Comparison of ENCODE assay signal across 20 cellular contexts in the genomic region with DNA sequence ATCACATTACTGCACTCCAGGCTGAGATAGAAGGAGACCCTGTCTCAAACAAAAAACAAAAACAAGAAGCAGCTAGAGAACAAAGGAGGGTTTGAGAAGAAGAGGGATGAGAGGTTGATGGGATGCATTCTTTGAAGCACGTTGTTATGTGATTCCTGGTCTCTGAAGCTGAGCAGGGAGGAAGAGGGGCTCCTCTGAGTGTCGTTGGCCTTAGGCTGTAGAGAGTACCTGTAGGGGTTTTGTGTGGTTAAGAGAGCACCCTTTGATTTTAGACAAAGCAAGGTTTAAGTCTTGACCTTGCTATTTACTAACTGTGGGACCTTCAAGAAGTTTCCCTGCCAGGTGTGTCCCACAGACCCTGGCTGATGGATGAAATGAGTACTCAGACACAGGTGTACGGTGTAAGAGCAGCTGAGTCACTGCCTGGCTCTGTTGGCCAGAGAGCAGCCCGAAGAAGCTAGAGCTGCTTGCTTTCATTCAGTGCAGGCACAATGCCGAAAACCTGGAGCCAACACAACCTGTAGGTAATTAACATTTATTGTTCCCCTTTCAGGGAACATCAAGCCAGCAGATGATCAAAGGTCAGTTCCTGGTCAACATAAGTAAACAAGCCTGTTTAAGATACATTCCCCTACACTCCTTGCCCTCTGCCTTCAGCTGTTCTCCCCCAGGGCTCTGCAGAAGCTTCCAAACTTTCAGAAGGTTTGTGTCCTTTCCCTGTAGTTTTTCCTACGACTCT.
DNase-seq lines count a peak whose midpoint lies in the region; ATAC-seq and TF ChIP-seq lines count a peak whose summit lies in the region.
"Had no signal": no experiment of that assay in that cellular context is flagged by ENCODE, and none has a peak within 500 bp of the region (broad histone marks: within the 10 kb centered on the region; RNA-seq: fewer than 3 reads in every experiment).

No MANE protein-coding gene starts in this region.

- no peak overlapping the region for H3K4me3 Mint-ChIP-seq in GM23338
- no peak overlapping the region for H3K4me3 Mint-ChIP-seq in activated naive CD8-positive, alpha-beta T cell treated with anti-CD3 and anti-CD28 coated beads, Interleukin-2, amount 50 U/mL, for 24 hours
- no peak overlapping the region for H3K4me3 Mint-ChIP-seq in activated T-helper 2 cell treated with anti-CD3 and anti-CD28 coated beads, Interferon-gamma antibody, Interleukin-2, Interleukin-4, amounts not matched to agents 10 μg/mL and 5 μg/mL and 100 μg/mL, durations not matched to agents 14 hours and 24 hours and 36 hours (ENCODE audit: low read depth)
- H3K4me3 Mint-ChIP-seq: B cell; stimulated activated effector memory CD8-positive, alpha-beta T cell treated with anti-CD3 and anti-CD28 coated beads, Interleukin-12 subunit alpha, Interleukin-12 subunit beta, amount 100 ng/mL, for 72 hours had no signal

- peaks cover 8% of the 10 kb centered on the region; the same call in 1 of the 2 replicates for H3K9me2 ChIP-seq in GM23338 (ENCODE audit: insufficient read depth)

- no peaks in the 10 kb centered on the region for H3K79me2 ChIP-seq in GM23338 (replicated peaks; ENCODE audit: insufficient read depth)

- DNase-seq in GM23338 (ENCODE audit: low spot score) = no peak
- DNase-seq in Peyer's patch = peak in 2 of 3 donors; percentile 70 to 83
- DNase-seq in kidney tubule cell (ENCODE audit: low spot score) = peak; percentile 15
- DNase-seq in sciatic nerve (ENCODE audit: low spot score) = no peak
- DNase-seq in WERI-Rb-1 = no peak
- DNase-seq in activated naive CD8-positive, alpha-beta T cell treated with anti-CD3 and anti-CD28 coated beads, Interleukin-2, amount 50 U/mL, for 24 hours = no peak
- DNase-seq in activated T-helper 2 cell treated with anti-CD3 and anti-CD28 coated beads, Interferon-gamma antibody, Interleukin-2, Interleukin-4, amounts not matched to agents 10 μg/mL and 5 μg/mL and 100 μg/mL, durations not matched to agents 14 hours and 24 hours and 36 hours (ENCODE audit: low spot score) = no peak
- DNase-seq: activated CD8-positive, alpha-beta memory T cell treated with anti-CD3 and anti-CD28 coated beads, Interleukin-2, amount 50 U/mL, for 4 hours; activated naive CD4-positive, alpha-beta T cell; anterior cingulate cortex; HCEC 1CT; left cardiac atrium; NCI-H146; NCI-H226; SJCRH30; spleen; tibial artery had no signal

- ATAC-seq in GM23338 (peak; percentile 72), sciatic nerve (peak; percentile 76), GM21786 (IDR thresholded peaks at IDR 0.05; ENCODE audit: unreplicated experiment) (no peak)
- ATAC-seq in activated naive CD8-positive, alpha-beta T cell treated with anti-CD3 and anti-CD28 coated beads, Interleukin-2, amount 50 U/mL, for 24 hours = no peak
- ATAC-seq: stimulated activated effector memory CD8-positive, alpha-beta T cell treated with anti-CD3 and anti-CD28 coated beads, Interleukin-12 subunit alpha, Interleukin-12 subunit beta, amount 100 ng/mL, for 72 hours had no signal

- H3K27me3 ChIP-seq in GM23338 (ENCODE audit: insufficient read depth) (no peaks in the 10 kb centered on the region), Peyer's patch (no peaks in the 10 kb centered on the region), WERI-Rb-1 (ENCODE audit: insufficient read depth, low read depth, severe bottlenecking) (no peaks in the 10 kb centered on the region)
- H3K27me3 ChIP-seq: SJCRH30, spleen, tibial artery had no signal

- TF ChIP-seq CTCF in GM23338 (conservative IDR thresholded peaks at IDR 0.05; ENCODE audit: low read depth in 2 of 2) (no peak), Peyer's patch (IDR thresholded peaks at IDR 0.05) (no peak), WERI-Rb-1 (IDR thresholded peaks at IDR 0.05; ENCODE audit: low read depth, low read length) (no peak)

- H4K20me1 ChIP-seq in GM23338 (replicated peaks; ENCODE audit: insufficient read depth) = no peaks in the 10 kb centered on the region

- intact Hi-C loops in sciatic nerve (cut with DNase I) = no loop called here
- intact Hi-C loops in activated T-helper 2 cell treated with anti-CD3 and anti-CD28 coated beads, Interferon-gamma antibody, Interleukin-2, Interleukin-4, amounts not matched to agents 10 μg/mL and 5 μg/mL and 100 μg/mL, durations not matched to agents 14 hours and 24 hours and 36 hours (cut with micrococcal nuclease) = no loop called here

- H3K36me3 ChIP-seq in GM23338 (ENCODE audit: insufficient read depth) (no peaks in the 10 kb centered on the region), Peyer's patch (no peaks in the 10 kb centered on the region), WERI-Rb-1 (no peaks in the 10 kb centered on the region)

- no peaks in the 10 kb centered on the region for H3K36me3 Mint-ChIP-seq in GM23338 (ENCODE audit: low read depth)
- no peaks in the 10 kb centered on the region for H3K36me3 Mint-ChIP-seq in activated naive CD8-positive, alpha-beta T cell treated with anti-CD3 and anti-CD28 coated beads, Interleukin-2, amount 50 U/mL, for 24 hours (ENCODE audit: low read depth)
- no peaks in the 10 kb centered on the region for H3K36me3 Mint-ChIP-seq in activated T-helper 2 cell treated with anti-CD3 and anti-CD28 coated beads, Interferon-gamma antibody, Interleukin-2, Interleukin-4, amounts not matched to agents 10 μg/mL and 5 μg/mL and 100 μg/mL, durations not matched to agents 14 hours and 24 hours and 36 hours (ENCODE audit: low read depth)
- H3K36me3 Mint-ChIP-seq: stimulated activated effector memory CD8-positive, alpha-beta T cell treated with anti-CD3 and anti-CD28 coated beads, Interleukin-12 subunit alpha, Interleukin-12 subunit beta, amount 100 ng/mL, for 72 hours had no signal

- H3F3A ChIP-seq in GM23338 (replicated peaks; ENCODE audit: low read depth) = no peaks in the 10 kb centered on the region

- no peak overlapping the region for H3K4me2 ChIP-seq in GM23338

- H3K4me1 Mint-ChIP-seq in GM23338 = peaks cover 7% of the 10 kb centered on the region
- H3K4me1 Mint-ChIP-seq in activated naive CD8-positive, alpha-beta T cell treated with anti-CD3 and anti-CD28 coated beads, Interleukin-2, amount 50 U/mL, for 24 hours = no peaks in the 10 kb centered on the region
- H3K4me1 Mint-ChIP-seq in activated T-helper 2 cell treated with anti-CD3 and anti-CD28 coated beads, Interferon-gamma antibody, Interleukin-2, Interleukin-4, amounts not matched to agents 10 μg/mL and 5 μg/mL and 100 μg/mL, durations not matched to agents 14 hours and 24 hours and 36 hours (ENCODE audit: low read depth) = no peaks in the 10 kb centered on the region
- H3K4me1 Mint-ChIP-seq: stimulated activated effector memory CD8-positive, alpha-beta T cell treated with anti-CD3 and anti-CD28 coated beads, Interleukin-12 subunit alpha, Interleukin-12 subunit beta, amount 100 ng/mL, for 72 hours had no signal

- peaks cover 1% of the 10 kb centered on the region for H3K27me3 Mint-ChIP-seq in GM23338 (ENCODE audit: insufficient read depth, low read depth, poor library complexity)
- peaks cover 2% of the 10 kb centered on the region for H3K27me3 Mint-ChIP-seq in activated naive CD8-positive, alpha-beta T cell treated with anti-CD3 and anti-CD28 coated beads, Interleukin-2, amount 50 U/mL, for 24 hours
- peaks cover 36% of the 10 kb centered on the region for H3K27me3 Mint-ChIP-seq in activated T-helper 2 cell treated with anti-CD3 and anti-CD28 coated beads, Interferon-gamma antibody, Interleukin-2, Interleukin-4, amounts not matched to agents 10 μg/mL and 5 μg/mL and 100 μg/mL, durations not matched to agents 14 hours and 24 hours and 36 hours (ENCODE audit: low read depth)
- H3K27me3 Mint-ChIP-seq: B cell had no signal

- 0 out of 2 replicates have a peak overlapping the region, but pooled peaks have one; percentile 69 for H2AFZ ChIP-seq in GM23338

- H3K4me1 ChIP-seq in GM23338 (ENCODE audit: insufficient read depth) (no peaks in the 10 kb centered on the region; the same call in 1 of the 2 replicates), Peyer's patch (peaks cover 0 to 11% (median 0%) of the 10 kb centered on the region in 4 donors)
- H3K4me1 ChIP-seq: spleen, tibial artery had no signal

- H3K27ac ChIP-seq in GM23338 (ENCODE audit: low read depth) (no peak overlapping the region), Peyer's patch (peak overlapping the region in 3 of 4 donors; percentile 54 to 79 (median 79)), WERI-Rb-1 (no peak overlapping the region)
- H3K27ac ChIP-seq: SJCRH30, tibial artery had no signal

- H3K4me3 ChIP-seq in GM23338 (no peak overlapping the region), Peyer's patch (no peak overlapping the region), WERI-Rb-1 (ENCODE audit: low read depth, low read length) (no peak overlapping the region)
- H3K4me3 ChIP-seq: SJCRH30, spleen, tibial artery had no signal

- H3K9me3 ChIP-seq in Peyer's patch = no peaks in the 10 kb centered on the region
- H3K9me3 ChIP-seq in WERI-Rb-1 (ENCODE audit: severe bottlenecking) = no peaks in the 10 kb centered on the region
- H3K9me3 ChIP-seq: SJCRH30, tibial artery had no signal

- no peak overlapping the region for H3K27ac Mint-ChIP-seq in GM23338
- no peak overlapping the region for H3K27ac Mint-ChIP-seq in activated naive CD8-positive, alpha-beta T cell treated with anti-CD3 and anti-CD28 coated beads, Interleukin-2, amount 50 U/mL, for 24 hours
- H3K27ac Mint-ChIP-seq in activated T-helper 2 cell treated with anti-CD3 and anti-CD28 coated beads, Interferon-gamma antibody, Interleukin-2, Interleukin-4, amounts not matched to agents 10 μg/mL and 5 μg/mL and 100 μg/mL, durations not matched to agents 14 hours and 24 hours and 36 hours = no peak overlapping the region
- H3K27ac Mint-ChIP-seq: B cell; stimulated activated effector memory CD8-positive, alpha-beta T cell treated with anti-CD3 and anti-CD28 coated beads, Interleukin-12 subunit alpha, Interleukin-12 subunit beta, amount 100 ng/mL, for 72 hours had no signal

- peak in 1 of 2 donors; percentile 38 for TF ChIP-seq POLR2A in Peyer's patch (IDR thresholded peaks at IDR 0.05)

- H3K9me3 Mint-ChIP-seq in GM23338 = no peaks in the 10 kb centered on the region
- H3K9me3 Mint-ChIP-seq in activated naive CD8-positive, alpha-beta T cell treated with anti-CD3 and anti-CD28 coated beads, Interleukin-2, amount 50 U/mL, for 24 hours = no peaks in the 10 kb centered on the region
- H3K9me3 Mint-ChIP-seq in activated T-helper 2 cell treated with anti-CD3 and anti-CD28 coated beads, Interferon-gamma antibody, Interleukin-2, Interleukin-4, amounts not matched to agents 10 μg/mL and 5 μg/mL and 100 μg/mL, durations not matched to agents 14 hours and 24 hours and 36 hours = no peaks in the 10 kb centered on the region
- H3K9me3 Mint-ChIP-seq: stimulated activated effector memory CD8-positive, alpha-beta T cell treated with anti-CD3 and anti-CD28 coated beads, Interleukin-12 subunit alpha, Interleukin-12 subunit beta, amount 100 ng/mL, for 72 hours had no signal

Comparison
In these comparisons a context has a peak if more than half of its experiments do, and no peak if none do; other contexts are left out.
1. ATAC-seq: peak in GM23338 (single experiment) and sciatic nerve (single experiment); none in activated naive CD8-positive, alpha-beta T cell treated with anti-CD3 and anti-CD28 coated beads, Interleukin-2, amount 50 U/mL, for 24 hours (single experiment) and GM21786 (single experiment).
2. DNase-seq: peak in Peyer's patch (2 of 3) and kidney tubule cell (single experiment); none in GM23338 (single experiment), sciatic nerve (single experiment), WERI-Rb-1 (single experiment), activated naive CD8-positive, alpha-beta T cell treated with anti-CD3 and anti-CD28 coated beads, Interleukin-2, amount 50 U/mL, for 24 hours (single experiment) and activated T-helper 2 cell treated with anti-CD3 and anti-CD28 coated beads, Interferon-gamma antibody, Interleukin-2, Interleukin-4, amounts not matched to agents 10 μg/mL and 5 μg/mL and 100 μg/mL, durations not matched to agents 14 hours and 24 hours and 36 hours (single experiment).
3. H3K27ac ChIP-seq: peak in Peyer's patch (3 of 4); none in GM23338 (single experiment) and WERI-Rb-1 (single experiment).